10 cellular contexts compared by ENCODE assay signal in genomic region chr11:130179396-130180306, GRCh38. TPM values are rescaled to one million over a fixed set of nuclear protein-coding genes. Genes with fewer than 3 reads are reported as not detected.
DNase-seq lines count a peak whose midpoint lies in the region; ATAC-seq and TF ChIP-seq lines count a peak whose summit lies in the region.
"Had no signal": no experiment of that assay in that cellular context is flagged by ENCODE, and none has a peak within 500 bp of the region (broad histone marks: within the 10 kb centered on the region; RNA-seq: fewer than 3 reads in every experiment).

No MANE protein-coding gene starts in this region.

- H3K4me3 Mint-ChIP-seq in IgD-negative memory B cell, result peak overlapping the region in 3 of 4 donors; percentile 73 to 94 (median 76)
- H3K4me3 Mint-ChIP-seq in naive thymus-derived CD4-positive, alpha-beta T cell, result no peak overlapping the region
- H3K4me3 Mint-ChIP-seq: activated CD8-positive, alpha-beta memory T cell treated with anti-CD3 and anti-CD28 coated beads, Interleukin-2, amount 10 ng/mL, durations not matched to agents 7 days and 5 days; stimulated activated effector memory CD8-positive, alpha-beta T cell treated with anti-CD3 and anti-CD28 coated beads, Interleukin-12 subunit alpha, Interleukin-12 subunit beta, amount 100 ng/mL, for 72 hours had no signal

- H3K4ac ChIP-seq in trophoblast cell (ENCODE audit: low read depth, low read length), result no peak overlapping the region

- TF ChIP-seq CTCF in hepatocyte (IDR thresholded peaks at IDR 0.05; ENCODE audit: poor library complexity), result no peak
- no peak for TF ChIP-seq CTCF in smooth muscle cell (IDR thresholded peaks at IDR 0.05; ENCODE audit: borderline replicate concordance, insufficient read depth, poor library complexity, severe bottlenecking)

- H3K79me2 ChIP-seq in hepatocyte (peaks cover 67% of the 10 kb centered on the region), smooth muscle cell (ENCODE audit: low read depth) (no peaks in the 10 kb centered on the region), trophoblast cell (ENCODE audit: control insufficient read depth, insufficient read depth, low read length, poor library complexity) (no peaks in the 10 kb centered on the region)

- no peak overlapping the region for H3K14ac ChIP-seq in trophoblast cell (ENCODE audit: low read length)

- CTCF ChIA-PET in naive thymus-derived CD4-positive, alpha-beta T cell (lab: Charles Lee), result no interaction called here

- H3K9me3 Mint-ChIP-seq in IgD-negative memory B cell, result peaks cover 2 to 4% (median 3%) of the 10 kb centered on the region in 3 donors
- peaks cover 2 to 11% (median 6%) of the 10 kb centered on the region in 11 donors for H3K9me3 Mint-ChIP-seq in naive thymus-derived CD4-positive, alpha-beta T cell

- no peak overlapping the region for H3K23ac ChIP-seq in trophoblast cell (ENCODE audit: low read length)

- H3K4me2 ChIP-seq in hepatocyte, result peak overlapping the region; percentile 64
- no peak overlapping the region for H3K4me2 ChIP-seq in smooth muscle cell
- H3K4me2 ChIP-seq in trophoblast cell (ENCODE audit: low read length), result no peak overlapping the region

- H3F3A ChIP-seq in smooth muscle cell (ENCODE audit: low read depth), result no peaks in the 10 kb centered on the region

- no peaks in the 10 kb centered on the region for H3K9me2 ChIP-seq in hepatocyte (replicated peaks; ENCODE audit: insufficient read depth)

- H3K18ac ChIP-seq in trophoblast cell (ENCODE audit: low read length), result no peak overlapping the region

- ATAC-seq in naive thymus-derived CD4-positive, alpha-beta T cell, result no peak
- ATAC-seq: activated CD8-positive, alpha-beta memory T cell treated with anti-CD3 and anti-CD28 coated beads, Interleukin-2, amount 10 ng/mL, durations not matched to agents 7 days and 5 days had no signal

- H3K79me1 ChIP-seq in trophoblast cell (ENCODE audit: low read length), result no peaks in the 10 kb centered on the region

- H3K4me1 Mint-ChIP-seq in IgD-negative memory B cell, result peaks cover 38 to 54% (median 42%) of the 10 kb centered on the region in 3 donors
- H3K4me1 Mint-ChIP-seq in naive thymus-derived CD4-positive, alpha-beta T cell, result peaks cover 0 to 2% (median 0%) of the 10 kb centered on the region in 7 donors
- H3K4me1 Mint-ChIP-seq: stimulated activated effector memory CD8-positive, alpha-beta T cell treated with anti-CD3 and anti-CD28 coated beads, Interleukin-12 subunit alpha, Interleukin-12 subunit beta, amount 100 ng/mL, for 72 hours had no signal

- H3K27ac ChIP-seq in hepatocyte (peak overlapping the region; percentile 89), smooth muscle cell (ENCODE audit: low read depth) (peak overlapping the region; percentile 52), trophoblast cell (ENCODE audit: low read depth, low read length) (no peak overlapping the region)
- no peak overlapping the region for H3K27ac ChIP-seq in naive thymus-derived CD4-positive, alpha-beta T cell (ENCODE audit: low read depth, low read length)
- H3K27ac ChIP-seq: esophagus muscularis mucosa had no signal

- peaks cover 37% of the 10 kb centered on the region for H3K4me1 ChIP-seq in hepatocyte (ENCODE audit: insufficient read depth)
- no peaks in the 10 kb centered on the region for H3K4me1 ChIP-seq in smooth muscle cell (ENCODE audit: low read depth)
- no peaks in the 10 kb centered on the region for H3K4me1 ChIP-seq in trophoblast cell (ENCODE audit: control insufficient read depth in 1 of 2, insufficient read depth in 2 of 2, low read length in 2 of 2)
- no peaks in the 10 kb centered on the region for H3K4me1 ChIP-seq in naive thymus-derived CD4-positive, alpha-beta T cell (ENCODE audit: control insufficient read depth in 2 of 2, insufficient read depth in 2 of 2, low read length in 2 of 2)

- H3K27me3 ChIP-seq in hepatocyte, result no peaks in the 10 kb centered on the region
- H3K27me3 ChIP-seq in smooth muscle cell (ENCODE audit: low read depth), result no peaks in the 10 kb centered on the region
- no peaks in the 10 kb centered on the region for H3K27me3 ChIP-seq in trophoblast cell (ENCODE audit: insufficient read depth, low read length)
- no peaks in the 10 kb centered on the region for H3K27me3 ChIP-seq in naive thymus-derived CD4-positive, alpha-beta T cell (ENCODE audit: control insufficient read depth in 2 of 2, insufficient read depth in 2 of 2, low read length in 2 of 2)
- H3K27me3 ChIP-seq: esophagus muscularis mucosa had no signal

- H3K36me3 ChIP-seq in hepatocyte (replicated peaks; ENCODE audit: insufficient read depth, low read depth) (no peaks in the 10 kb centered on the region), smooth muscle cell (ENCODE audit: low read depth) (no peaks in the 10 kb centered on the region), trophoblast cell (ENCODE audit: control insufficient read depth in 1 of 2, insufficient read depth in 2 of 2, low read length in 2 of 2) (no peaks in the 10 kb centered on the region)
- H3K36me3 ChIP-seq in naive thymus-derived CD4-positive, alpha-beta T cell (ENCODE audit: control insufficient read depth in 2 of 3, insufficient read depth in 3 of 3, low read length in 3 of 3), result no peaks in the 10 kb centered on the region
- H3K36me3 ChIP-seq: esophagus muscularis mucosa had no signal

- peaks cover 2% of the 10 kb centered on the region for H3K27me3 Mint-ChIP-seq in IgD-negative memory B cell
- H3K27me3 Mint-ChIP-seq in naive thymus-derived CD4-positive, alpha-beta T cell, result peaks cover 4 to 20% (median 5%) of the 10 kb centered on the region in 5 donors

- no peak overlapping the region for H3K4me3 ChIP-seq in hepatocyte
- H3K4me3 ChIP-seq in smooth muscle cell, result no peak overlapping the region
- H3K4me3 ChIP-seq in trophoblast cell (ENCODE audit: low read depth, low read length), result no peak overlapping the region
- H3K4me3 ChIP-seq in naive thymus-derived CD4-positive, alpha-beta T cell (ENCODE audit: low read length), result no peak overlapping the region
- H3K4me3 ChIP-seq: esophagus muscularis mucosa had no signal

- H3K27ac Mint-ChIP-seq in IgD-negative memory B cell, result peak overlapping the region; percentile 94 to 100 (median 99)
- no peak overlapping the region for H3K27ac Mint-ChIP-seq in naive thymus-derived CD4-positive, alpha-beta T cell
- H3K27ac Mint-ChIP-seq: activated CD8-positive, alpha-beta memory T cell treated with anti-CD3 and anti-CD28 coated beads, Interleukin-2, amount 10 ng/mL, durations not matched to agents 7 days and 5 days; stimulated activated effector memory CD8-positive, alpha-beta T cell treated with anti-CD3 and anti-CD28 coated beads, Interleukin-12 subunit alpha, Interleukin-12 subunit beta, amount 100 ng/mL, for 72 hours had no signal

- WGBS in hepatocyte (ENCODE audit: low lambda C conversion rate, missing lambda C conversion rate), result 81% methylated on average over 21 of the region's 21 CpGs
- WGBS in smooth muscle cell (ENCODE audit: low lambda C conversion rate), result 92% methylated on average over 21 of the region's 21 CpGs
- WGBS in trophoblast cell (ENCODE audit: extremely low coverage, insufficient coverage, insufficient read length), result no CpG with 5 or more reads among the region's 21 CpGs

- no peak overlapping the region for H4K8ac ChIP-seq in trophoblast cell (ENCODE audit: low read depth, low read length)

- H2AFZ ChIP-seq in hepatocyte, result no peak overlapping the region
- no peak overlapping the region for H2AFZ ChIP-seq in smooth muscle cell (ENCODE audit: low read depth)
- no peak overlapping the region for H2AFZ ChIP-seq in trophoblast cell (ENCODE audit: insufficient read depth, low read length, poor library complexity)

- POLR2A ChIA-PET in naive thymus-derived CD4-positive, alpha-beta T cell (lab: Charles Lee), result no interaction called here

- no peak overlapping the region for H2AK5ac ChIP-seq in trophoblast cell (ENCODE audit: low read length)

- DNase-seq in NCI-H774 (lab: John Stamatoyannopoulos, UW), result peak; percentile 73
- peak; percentile 63 for DNase-seq in hepatocyte (ENCODE audit: low spot score)
- no peak for DNase-seq in smooth muscle cell (lab: John Stamatoyannopoulos, UW; ENCODE audit: unreplicated experiment)
- DNase-seq in anterior cingulate cortex (lab: John Stamatoyannopoulos, UW), result no peak
- no peak for DNase-seq in trophoblast cell
- no peak for DNase-seq in naive thymus-derived CD4-positive, alpha-beta T cell
- DNase-seq: activated CD8-positive, alpha-beta memory T cell treated with anti-CD3 and anti-CD28 coated beads, Interleukin-2, amount 10 ng/mL, durations not matched to agents 7 days and 5 days had no signal

- no peak overlapping the region for H4K12ac ChIP-seq in trophoblast cell (ENCODE audit: low read depth, low read length)

- no peaks in the 10 kb centered on the region for H3K9me3 ChIP-seq in hepatocyte (ENCODE audit: low read depth)
- no peaks in the 10 kb centered on the region for H3K9me3 ChIP-seq in smooth muscle cell (replicated peaks; ENCODE audit: low read depth)
- H3K9me3 ChIP-seq in trophoblast cell (ENCODE audit: insufficient read depth, low read depth, low read length), result no peaks in the 10 kb centered on the region
- H3K9me3 ChIP-seq in naive thymus-derived CD4-positive, alpha-beta T cell (ENCODE audit: control insufficient read depth in 2 of 3, low read length in 3 of 3), result no peaks in the 10 kb centered on the region

- H2BK120ac ChIP-seq in trophoblast cell (ENCODE audit: insufficient read depth, low read length, poor library complexity), result no peak overlapping the region

- intact Hi-C loops in naive thymus-derived CD4-positive, alpha-beta T cell (cut with micrococcal nuclease), result no loop called here

- H3K9ac ChIP-seq in smooth muscle cell (ENCODE audit: low read depth), result no peak overlapping the region
- no peak overlapping the region for H3K9ac ChIP-seq in trophoblast cell (ENCODE audit: low read length)

- no peak overlapping the region for H2BK5ac ChIP-seq in trophoblast cell (ENCODE audit: low read depth, low read length, poor library complexity)

- H4K20me1 ChIP-seq in hepatocyte (ENCODE audit: insufficient read depth, poor library complexity, severe bottlenecking) (no peaks in the 10 kb centered on the region), smooth muscle cell (ENCODE audit: low read depth) (no peaks in the 10 kb centered on the region)

- peaks cover 1% of the 10 kb centered on the region for H3K36me3 Mint-ChIP-seq in IgD-negative memory B cell
- peaks cover 0 to 3% (median 3%) of the 10 kb centered on the region in 5 donors for H3K36me3 Mint-ChIP-seq in naive thymus-derived CD4-positive, alpha-beta T cell
- H3K36me3 Mint-ChIP-seq: activated CD8-positive, alpha-beta memory T cell treated with anti-CD3 and anti-CD28 coated beads, Interleukin-2, amount 10 ng/mL, durations not matched to agents 7 days and 5 days; stimulated activated effector memory CD8-positive, alpha-beta T cell treated with anti-CD3 and anti-CD28 coated beads, Interleukin-12 subunit alpha, Interleukin-12 subunit beta, amount 100 ng/mL, for 72 hours had no signal

- H4K91ac ChIP-seq in trophoblast cell (ENCODE audit: low read depth, low read length), result no peak overlapping the region

- no peak overlapping the region for H2BK12ac ChIP-seq in trophoblast cell (ENCODE audit: low read length)

RNA-seq across cellular contexts. Expression of gene ST14, which starts 20.1 kb away (rescaled TPM):
- polyA plus RNA-seq in IgD-negative memory B cell (94.1 TPM), hepatocyte (81.4 and 93.3 TPM in 2 replicates), smooth muscle cell (2.4 and 16.2 TPM in 2 replicates)
- total RNA-seq in hepatocyte (80.8 and 85.2 TPM in 2 replicates), smooth muscle cell (7.7 and 9.4 TPM in 2 replicates)
- polyA plus RNA-seq in trophoblast cell (2013), result 8.4 and 11.2 TPM in 2 replicates
- total RNA-seq in naive thymus-derived CD4-positive, alpha-beta T cell, result 1 to 10 TPM in 2 of 5 experiments, under 1 TPM in 2, not detected in 1; 0.49 to 8.8 (median 0.93) TPM
- under 1 TPM in 1 of 2 donors, not detected in 1; 0.05 TPM for polyA plus RNA-seq in naive thymus-derived CD4-positive, alpha-beta T cell
- total RNA-seq: activated CD8-positive, alpha-beta memory T cell treated with anti-CD3 and anti-CD28 coated beads, Interleukin-2, amount 10 ng/mL, durations not matched to agents 7 days and 5 days had no signal

Comparison
In these comparisons a context has a peak if more than half of its experiments do, and no peak if none do; other contexts are left out.
1. H3K27ac Mint-ChIP-seq: peak in IgD-negative memory B cell (3 of 3); none in naive thymus-derived CD4-positive, alpha-beta T cell (0 of 9).
2. H3K4me3 Mint-ChIP-seq: peak in IgD-negative memory B cell (3 of 4); none in naive thymus-derived CD4-positive, alpha-beta T cell (0 of 10).
3. DNase-seq: peak in NCI-H774 (single experiment) and hepatocyte (single experiment); none in smooth muscle cell (single experiment), anterior cingulate cortex (0 of 58), trophoblast cell (0 of 2) and naive thymus-derived CD4-positive, alpha-beta T cell (0 of 9).
4. H3K27ac ChIP-seq: peak in hepatocyte (single experiment) and smooth muscle cell (single experiment); none in trophoblast cell (single experiment) and naive thymus-derived CD4-positive, alpha-beta T cell (single experiment).